In genomic region chr3:195720831-195721594, GRCh38 we compare ENCODE assay signal across 1 cellular context.
A peak's percentile ranks its signal among the peaks of the same experiment; 100 is the strongest.
TF ChIP-seq lines count a peak whose summit lies in the region.

Gene MUC20, plus strand, starts transcription at chr3:195720978. Its CDS starts 30 bp downstream, at chr3:195721008.

TF ChIP-seq in K562, 482 proteins besides CTCF, POLR2A, EP300 and RAD21:
- TF ChIP-seq ZEB2 (IDR thresholded peaks at IDR 0.05): peak; percentile 46; the same call in 1 of the 2 replicates
